ENCODE assay signal across 20 cellular contexts in genomic region chr7:51223505-51223904, GRCh38.
"Had no signal": no experiment of that assay in that cellular context is flagged by ENCODE, and none has a peak within 500 bp of the region (broad histone marks: within the 10 kb centered on the region; RNA-seq: fewer than 3 reads in every experiment).

No MANE protein-coding gene starts in this region.

- ATAC-seq: sciatic nerve; stimulated activated naive B cell treated with anti-CD40 and anti-IgM and Interleukin-4, amounts not matched to agents 10 μg/mL and 1 μg/mL and 100 μg/mL, for 72 hours had no signal

- H3K4me1 ChIP-seq: pancreas, thyroid gland had no signal

- H3K36me3 ChIP-seq: neural progenitor cell, pancreas, prostate gland, suprapubic skin, thyroid gland had no signal

- H3K9me3 Mint-ChIP-seq: central memory CD8-positive, alpha-beta T cell; mesothelial cell of epicardium; natural killer cell treated with Interleukin-12 subunit alpha and Interleukin-12 subunit beta and Interleukin-15 and Interleukin-18, amount 100 ng/mL, for 72 hours; neural progenitor cell; stimulated activated naive B cell treated with anti-CD40 and anti-IgM and Interleukin-4, amounts not matched to agents 10 μg/mL and 1 μg/mL and 100 μg/mL, for 72 hours; type B pancreatic cell had no signal

- H3K27me3 ChIP-seq: esophagus squamous epithelium, hepatocyte, neural progenitor cell, pancreas, suprapubic skin, thyroid gland had no signal

- H3K27ac Mint-ChIP-seq: mesothelial cell of epicardium; natural killer cell treated with Interleukin-12 subunit alpha and Interleukin-12 subunit beta and Interleukin-15 and Interleukin-18, amount 100 ng/mL, for 72 hours; neural progenitor cell; stimulated activated naive B cell treated with anti-CD40 and anti-IgM and Interleukin-4, amounts not matched to agents 10 μg/mL and 1 μg/mL and 100 μg/mL, for 72 hours; type B pancreatic cell had no signal

- H3K4me3 ChIP-seq: esophagus squamous epithelium, hepatocyte, neural progenitor cell, pancreas, prostate gland, skin epidermis, suprapubic skin, thyroid gland had no signal

- DNase-seq: effector memory CD4-positive, alpha-beta T cell; esophagus squamous epithelium; foreskin fibroblast; left colon; nucleus accumbens; pancreas; stimulated activated CD4-positive, alpha-beta T cell treated with anti-CD3 and anti-CD28 coated beads, Interleukin-2, amount 100 ng/mL, for 24 hours; stimulated activated CD4-positive, alpha-beta T cell treated with anti-CD3 and anti-CD28 coated beads, Interleukin-4, amount 100 ng/mL, for 4 hours; stimulated activated naive B cell treated with anti-CD40 and anti-IgM and Interleukin-4, amounts not matched to agents 10 μg/mL and 1 μg/mL and 100 μg/mL, for 72 hours; thyroid gland had no signal

- H2AFZ ChIP-seq: hepatocyte, neural progenitor cell had no signal

- H3K4me2 ChIP-seq: hepatocyte, neural progenitor cell had no signal

- H3K27me3 Mint-ChIP-seq: stimulated activated naive B cell treated with anti-CD40 and anti-IgM and Interleukin-4, amounts not matched to agents 10 μg/mL and 1 μg/mL and 100 μg/mL, for 72 hours; type B pancreatic cell had no signal

- H3K36me3 Mint-ChIP-seq: mesothelial cell of epicardium; natural killer cell treated with Interleukin-12 subunit alpha and Interleukin-12 subunit beta and Interleukin-15 and Interleukin-18, amount 100 ng/mL, for 72 hours; neural progenitor cell; stimulated activated naive B cell treated with anti-CD40 and anti-IgM and Interleukin-4, amounts not matched to agents 10 μg/mL and 1 μg/mL and 100 μg/mL, for 72 hours; type B pancreatic cell had no signal

- H3K27ac ChIP-seq: esophagus squamous epithelium, hepatocyte, neural progenitor cell, pancreas, skin epidermis, suprapubic skin, thyroid gland had no signal

- H3K9me3 ChIP-seq: esophagus squamous epithelium, pancreas, prostate gland, suprapubic skin, thyroid gland had no signal

- H3K4me1 Mint-ChIP-seq: central memory CD8-positive, alpha-beta T cell; stimulated activated naive B cell treated with anti-CD40 and anti-IgM and Interleukin-4, amounts not matched to agents 10 μg/mL and 1 μg/mL and 100 μg/mL, for 72 hours had no signal

- H3K4me3 Mint-ChIP-seq: central memory CD8-positive, alpha-beta T cell; mesothelial cell of epicardium; natural killer cell treated with Interleukin-12 subunit alpha and Interleukin-12 subunit beta and Interleukin-15 and Interleukin-18, amount 100 ng/mL, for 72 hours; neural progenitor cell; stimulated activated naive B cell treated with anti-CD40 and anti-IgM and Interleukin-4, amounts not matched to agents 10 μg/mL and 1 μg/mL and 100 μg/mL, for 72 hours; type B pancreatic cell had no signal

- H3K9ac ChIP-seq: neural progenitor cell had no signal
